In genomic region chr15:60548101-60548500, GRCh38 we compare ENCODE assay signal across 8 cellular contexts.
DNase-seq lines count a peak whose midpoint lies in the region; ATAC-seq and TF ChIP-seq lines count a peak whose summit lies in the region.

No MANE protein-coding gene starts in this region.

- TF ChIP-seq CTCF in vagina (IDR thresholded peaks at IDR 0.05) = no peak

- H3K9me3 ChIP-seq in vagina = no peaks in the 10 kb centered on the region

- peak overlapping the region; percentile 94 for H3K27ac Mint-ChIP-seq in activated naive CD8-positive, alpha-beta T cell treated with anti-CD3 and anti-CD28 coated beads, Interleukin-2, amount 50 U/mL, for 24 hours
- peak overlapping the region; percentile 96 to 99 for H3K27ac Mint-ChIP-seq in stimulated activated naive CD8-positive, alpha-beta T cell treated with anti-CD3 and anti-CD28 coated beads, Interleukin-15, amount 100 ng/mL, for 72 hours

- peak; percentile 59 for DNase-seq in activated T-cell treated with anti-CD3 and anti-CD28 coated beads for 24 hours (ENCODE audit: low read depth)
- no peak for DNase-seq in activated T-cell treated with anti-CD3 and anti-CD28 coated beads for 4 hours
- peak; percentile 70 for DNase-seq in activated naive CD8-positive, alpha-beta T cell treated with anti-CD3 and anti-CD28 coated beads, Interleukin-2, amount 50 U/mL, for 24 hours
- peak; percentile 57 to 80 for DNase-seq in stimulated activated naive CD8-positive, alpha-beta T cell treated with anti-CD3 and anti-CD28 coated beads, Interleukin-15, amount 100 ng/mL, for 72 hours
- DNase-seq in vagina (ENCODE audit: extremely low spot score in 2 of 2) = no peak
- DNase-seq in putamen (ENCODE audit: low spot score) = no peak

- no peak overlapping the region for H3K4me3 ChIP-seq in vagina

- H3K36me3 Mint-ChIP-seq in activated naive CD8-positive, alpha-beta T cell treated with anti-CD3 and anti-CD28 coated beads, Interleukin-2, amount 50 U/mL, for 24 hours (ENCODE audit: low read depth) = peaks cover 19% of the 10 kb centered on the region

- no peaks in the 10 kb centered on the region for H3K27me3 Mint-ChIP-seq in activated naive CD8-positive, alpha-beta T cell treated with anti-CD3 and anti-CD28 coated beads, Interleukin-2, amount 50 U/mL, for 24 hours
- H3K27me3 Mint-ChIP-seq in stimulated activated naive CD8-positive, alpha-beta T cell treated with anti-CD3 and anti-CD28 coated beads, Interleukin-15, amount 100 ng/mL, for 72 hours = no peaks in the 10 kb centered on the region

- H3K4me1 Mint-ChIP-seq in activated naive CD8-positive, alpha-beta T cell treated with anti-CD3 and anti-CD28 coated beads, Interleukin-2, amount 50 U/mL, for 24 hours = peaks cover 100% of the 10 kb centered on the region
- H3K4me1 Mint-ChIP-seq in stimulated activated naive CD8-positive, alpha-beta T cell treated with anti-CD3 and anti-CD28 coated beads, Interleukin-15, amount 100 ng/mL, for 72 hours = peaks cover 100% of the 10 kb centered on the region

- ATAC-seq in HG03558 (IDR thresholded peaks at IDR 0.05; ENCODE audit: extremely low read depth, unreplicated experiment) (peak; percentile 67), GM18511 (IDR thresholded peaks at IDR 0.05; ENCODE audit: unreplicated experiment) (no peak)
- ATAC-seq in activated naive CD8-positive, alpha-beta T cell treated with anti-CD3 and anti-CD28 coated beads, Interleukin-2, amount 50 U/mL, for 24 hours = peak; percentile 84
- peak; percentile 88 for ATAC-seq in stimulated activated naive CD8-positive, alpha-beta T cell treated with anti-CD3 and anti-CD28 coated beads, Interleukin-15, amount 100 ng/mL, for 72 hours

- intact Hi-C loops in vagina (cut with DNase I) = no loop called here

- peak overlapping the region; percentile 71 for H3K4me3 Mint-ChIP-seq in activated naive CD8-positive, alpha-beta T cell treated with anti-CD3 and anti-CD28 coated beads, Interleukin-2, amount 50 U/mL, for 24 hours
- peak overlapping the region; percentile 57 to 70 for H3K4me3 Mint-ChIP-seq in stimulated activated naive CD8-positive, alpha-beta T cell treated with anti-CD3 and anti-CD28 coated beads, Interleukin-15, amount 100 ng/mL, for 72 hours

- H3K36me3 ChIP-seq in vagina = no peaks in the 10 kb centered on the region

- no peaks in the 10 kb centered on the region for H3K4me1 ChIP-seq in vagina

- H3K27me3 ChIP-seq in vagina = no peaks in the 10 kb centered on the region

- TF ChIP-seq POLR2A in vagina (IDR thresholded peaks at IDR 0.05) = no peak

- no peaks in the 10 kb centered on the region for H3K9me3 Mint-ChIP-seq in activated naive CD8-positive, alpha-beta T cell treated with anti-CD3 and anti-CD28 coated beads, Interleukin-2, amount 50 U/mL, for 24 hours
- H3K9me3 Mint-ChIP-seq in stimulated activated naive CD8-positive, alpha-beta T cell treated with anti-CD3 and anti-CD28 coated beads, Interleukin-15, amount 100 ng/mL, for 72 hours = no peaks in the 10 kb centered on the region

- H3K27ac ChIP-seq in vagina = no peak overlapping the region

Comparison
In these comparisons a context has a peak if more than half of its experiments do, and no peak if none do; other contexts are left out.
1. DNase-seq: peak in activated T-cell treated with anti-CD3 and anti-CD28 coated beads for 24 hours (single experiment), activated naive CD8-positive, alpha-beta T cell treated with anti-CD3 and anti-CD28 coated beads, Interleukin-2, amount 50 U/mL, for 24 hours (single experiment) and stimulated activated naive CD8-positive, alpha-beta T cell treated with anti-CD3 and anti-CD28 coated beads, Interleukin-15, amount 100 ng/mL, for 72 hours (2 of 2); none in activated T-cell treated with anti-CD3 and anti-CD28 coated beads for 4 hours (single experiment), vagina (0 of 2) and putamen (single experiment).